ENCODE assay signal across 13 cellular contexts in the genomic region with DNA sequence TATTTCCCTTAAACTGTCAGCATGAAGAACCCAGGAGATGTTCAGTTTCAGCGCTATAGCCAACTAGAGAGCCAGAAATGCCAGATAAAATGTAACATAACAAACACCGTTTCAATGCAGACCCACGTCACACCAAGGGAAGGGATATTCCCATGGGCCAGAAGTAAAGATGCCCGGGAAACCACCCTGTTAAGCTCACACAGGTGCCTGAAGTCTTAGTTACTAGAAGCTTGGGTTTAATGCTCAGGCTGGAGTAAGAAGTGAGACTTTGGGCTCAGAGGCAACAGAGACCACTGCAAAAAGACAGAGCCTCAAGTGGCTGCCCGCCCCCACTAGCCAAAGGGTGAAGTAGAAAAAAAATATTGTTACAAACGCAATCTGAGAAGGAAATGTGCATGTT. TPM values are rescaled to one million over a fixed set of nuclear protein-coding genes. Genes with fewer than 3 reads are reported as not detected.
A peak's percentile ranks its signal among the peaks of the same experiment; 100 is the strongest.
DNase-seq lines count a peak whose midpoint lies in the region; ATAC-seq and TF ChIP-seq lines count a peak whose summit lies in the region.
"Had no signal": no experiment of that assay in that cellular context is flagged by ENCODE, and none has a peak within 500 bp of the region (broad histone marks: within the 10 kb centered on the region; RNA-seq: fewer than 3 reads in every experiment).

No MANE protein-coding gene starts in this region.

- H4K20me1 ChIP-seq in KMS-11 (ENCODE audit: insufficient read depth), result no peaks in the 10 kb centered on the region

- H3K9me3 ChIP-seq in psoas muscle (no peaks in the 10 kb centered on the region), aorta (ENCODE audit: control insufficient read depth, low read length) (no peaks in the 10 kb centered on the region)
- H3K9me3 ChIP-seq: gastrocnemius medialis, HAP-1 had no signal

- no peak for TF ChIP-seq CTCF in KMS-11 (conservative IDR thresholded peaks at IDR 0.05; ENCODE audit: low read depth, low read length)
- TF ChIP-seq CTCF in psoas muscle (IDR thresholded peaks at IDR 0.05), result no peak

- no peak for DNase-seq in T-helper 2 cell treated with Interferon-gamma antibody and Interleukin-4, amounts not matched to agents 5 μg/mL and 100 μg/mL, for 36 hours (ENCODE audit: low spot score)
- DNase-seq in T-helper 2 cell (no peak), psoas muscle (no peak), aorta (no peak), epidermal melanocyte (ENCODE audit: insufficient read length, low spot score) (no peak)
- no peak for DNase-seq in activated T-helper 2 cell treated with anti-CD3 and anti-CD28 coated beads, Interferon-gamma antibody, Interleukin-2, Interleukin-4, amounts not matched to agents 10 μg/mL and 5 μg/mL and 100 μg/mL, durations not matched to agents 14 hours and 24 hours and 36 hours (ENCODE audit: low spot score)
- DNase-seq: ACHN, activated gamma-delta T cell, mesendoderm had no signal

- peaks cover 63% of the 10 kb centered on the region for H3K36me3 Mint-ChIP-seq in T-helper 2 cell treated with Interferon-gamma antibody and Interleukin-4, amounts not matched to agents 5 μg/mL and 100 μg/mL, for 36 hours (ENCODE audit: low read depth)
- H3K36me3 Mint-ChIP-seq in activated T-helper 2 cell treated with anti-CD3 and anti-CD28 coated beads, Interferon-gamma antibody, Interleukin-2, Interleukin-4, amounts not matched to agents 10 μg/mL and 5 μg/mL and 100 μg/mL, durations not matched to agents 14 hours and 24 hours and 36 hours (ENCODE audit: low read depth), result peaks cover 50% of the 10 kb centered on the region

- no peaks in the 10 kb centered on the region for H3K9me3 Mint-ChIP-seq in T-helper 2 cell treated with Interferon-gamma antibody and Interleukin-4, amounts not matched to agents 5 μg/mL and 100 μg/mL, for 36 hours
- H3K9me3 Mint-ChIP-seq in activated T-helper 2 cell treated with anti-CD3 and anti-CD28 coated beads, Interferon-gamma antibody, Interleukin-2, Interleukin-4, amounts not matched to agents 10 μg/mL and 5 μg/mL and 100 μg/mL, durations not matched to agents 14 hours and 24 hours and 36 hours, result no peaks in the 10 kb centered on the region

- peak overlapping the region; percentile 70 for H3K27ac Mint-ChIP-seq in T-helper 2 cell treated with Interferon-gamma antibody and Interleukin-4, amounts not matched to agents 5 μg/mL and 100 μg/mL, for 36 hours
- peak overlapping the region; percentile 76 for H3K27ac Mint-ChIP-seq in activated T-helper 2 cell treated with anti-CD3 and anti-CD28 coated beads, Interferon-gamma antibody, Interleukin-2, Interleukin-4, amounts not matched to agents 10 μg/mL and 5 μg/mL and 100 μg/mL, durations not matched to agents 14 hours and 24 hours and 36 hours

- H3K4me1 Mint-ChIP-seq in T-helper 2 cell treated with Interferon-gamma antibody and Interleukin-4, amounts not matched to agents 5 μg/mL and 100 μg/mL, for 36 hours (ENCODE audit: low read depth), result peaks cover 35% of the 10 kb centered on the region
- peaks cover 28% of the 10 kb centered on the region for H3K4me1 Mint-ChIP-seq in activated T-helper 2 cell treated with anti-CD3 and anti-CD28 coated beads, Interferon-gamma antibody, Interleukin-2, Interleukin-4, amounts not matched to agents 10 μg/mL and 5 μg/mL and 100 μg/mL, durations not matched to agents 14 hours and 24 hours and 36 hours (ENCODE audit: low read depth)

- no peaks in the 10 kb centered on the region for H3K27me3 Mint-ChIP-seq in T-helper 2 cell treated with Interferon-gamma antibody and Interleukin-4, amounts not matched to agents 5 μg/mL and 100 μg/mL, for 36 hours (ENCODE audit: low read depth)
- no peaks in the 10 kb centered on the region for H3K27me3 Mint-ChIP-seq in activated T-helper 2 cell treated with anti-CD3 and anti-CD28 coated beads, Interferon-gamma antibody, Interleukin-2, Interleukin-4, amounts not matched to agents 10 μg/mL and 5 μg/mL and 100 μg/mL, durations not matched to agents 14 hours and 24 hours and 36 hours (ENCODE audit: low read depth)

- peak overlapping the region; percentile 56; the same call in 1 of the 2 replicates for H3K9ac ChIP-seq in KMS-11

- WGBS in psoas muscle, 3 donors, result 62 to 65% (median 62%) methylated on average over 6 of the region's 6 CpGs
- WGBS in aorta, 2 donors, result 71 to 72% methylated on average over 6 of the region's 6 CpGs

- peak overlapping the region; percentile 88 for H3K4me2 ChIP-seq in KMS-11

- peaks cover 56% of the 10 kb centered on the region for H3K4me1 ChIP-seq in KMS-11 (ENCODE audit: low read depth, poor library complexity, severe bottlenecking)
- H3K4me1 ChIP-seq in psoas muscle, result peaks cover 28% of the 10 kb centered on the region
- no peaks in the 10 kb centered on the region for H3K4me1 ChIP-seq in aorta (ENCODE audit: control insufficient read depth in 1 of 2, insufficient read depth in 2 of 2, low read length in 2 of 2)
- H3K4me1 ChIP-seq: HAP-1 had no signal

- no peaks in the 10 kb centered on the region for H3K36me3 ChIP-seq in KMS-11 (ENCODE audit: insufficient read depth)
- peaks cover 0 to 6% of the 10 kb centered on the region in 2 donors for H3K36me3 ChIP-seq in psoas muscle (ENCODE audit: insufficient read depth in 1 of 2, low read depth in 1 of 2)
- H3K36me3 ChIP-seq in aorta (ENCODE audit: control insufficient read depth in 1 of 2, insufficient read depth in 2 of 2, low read length in 1 of 2), result peaks cover 0 to 2% of the 10 kb centered on the region in 2 donors
- H3K36me3 ChIP-seq: gastrocnemius medialis, HAP-1 had no signal

- intact Hi-C loops in activated T-helper 2 cell treated with anti-CD3 and anti-CD28 coated beads, Interferon-gamma antibody, Interleukin-2, Interleukin-4, amounts not matched to agents 10 μg/mL and 5 μg/mL and 100 μg/mL, durations not matched to agents 14 hours and 24 hours and 36 hours (cut with micrococcal nuclease), result loop anchor here (5.0 kb wide), 1 partner anchor 33 kb away; no protein-coding TSS in a partner anchor
- intact Hi-C loops in psoas muscle (cut with DNase I), result no loop called here
- intact Hi-C loops in aorta (cut with DNase I), result no loop called here

- H3K79me2 ChIP-seq in KMS-11 (ENCODE audit: insufficient read depth, low read depth), result no peaks in the 10 kb centered on the region

- H3K27ac ChIP-seq in KMS-11 (peak overlapping the region; percentile 93), psoas muscle (peak overlapping the region; percentile 39), aorta (ENCODE audit: low read depth in 1 of 2, low read length in 2 of 2) (no peak overlapping the region)

- peak overlapping the region; percentile 30 for H3K4me3 Mint-ChIP-seq in T-helper 2 cell treated with Interferon-gamma antibody and Interleukin-4, amounts not matched to agents 5 μg/mL and 100 μg/mL, for 36 hours
- no peak overlapping the region for H3K4me3 Mint-ChIP-seq in activated T-helper 2 cell treated with anti-CD3 and anti-CD28 coated beads, Interferon-gamma antibody, Interleukin-2, Interleukin-4, amounts not matched to agents 10 μg/mL and 5 μg/mL and 100 μg/mL, durations not matched to agents 14 hours and 24 hours and 36 hours (ENCODE audit: low read depth)

- ATAC-seq in psoas muscle (no peak), GM18909 (IDR thresholded peaks at IDR 0.05; ENCODE audit: poor library complexity, unreplicated experiment) (no peak), aorta (ENCODE audit: low FRiP score) (no peak)

- no peak overlapping the region for H2AFZ ChIP-seq in KMS-11 (ENCODE audit: low read depth)

- H3K27me3 ChIP-seq in KMS-11 (ENCODE audit: insufficient read depth, low read depth), result no peaks in the 10 kb centered on the region
- H3K27me3 ChIP-seq in psoas muscle (ENCODE audit: insufficient read depth in 3 of 3, low read length in 2 of 3), result no peaks in the 10 kb centered on the region
- no peaks in the 10 kb centered on the region for H3K27me3 ChIP-seq in aorta (ENCODE audit: control insufficient read depth in 1 of 2, insufficient read depth in 2 of 2, low read length in 1 of 2)
- H3K27me3 ChIP-seq: gastrocnemius medialis had no signal

- no peak overlapping the region for H3K4me3 ChIP-seq in KMS-11 (IDR thresholded peaks at IDR 0.05; ENCODE audit: insufficient read depth, low read depth, low read length)
- no peak overlapping the region for H3K4me3 ChIP-seq in psoas muscle
- no peak overlapping the region for H3K4me3 ChIP-seq in aorta (ENCODE audit: low read length in 2 of 2)
- H3K4me3 ChIP-seq: gastrocnemius medialis, HAP-1 had no signal

RNA-seq across cellular contexts. Expression of gene SYNE3, which starts 52.3 kb away (rescaled TPM):
- 36.5 and 40.1 TPM in 2 replicates for total RNA-seq in activated T-helper 2 cell treated with anti-CD3 and anti-CD28 coated beads, Interferon-gamma antibody, Interleukin-2, Interleukin-4, amounts not matched to agents 10 μg/mL and 5 μg/mL and 100 μg/mL, durations not matched to agents 14 hours and 24 hours and 36 hours
- total RNA-seq in psoas muscle (1 to 10 TPM; 3.4 to 4.7 (median 4.1) TPM), aorta (10 to 100 TPM; 39.1 to 61.5 TPM)
- polyA plus RNA-seq in psoas muscle (1 to 10 TPM in 1 of 3 donors, under 1 TPM in 2; 0.45 to 1.3 (median 0.96) TPM), aorta (1 to 10 TPM; 3.0 to 6.9 TPM)

Comparison
In these comparisons a context has a peak if more than half of its experiments do, and no peak if none do; other contexts are left out.
1. H3K27ac ChIP-seq: peak in KMS-11 (single experiment) and psoas muscle (single experiment); none in aorta (0 of 2).